In genomic region chr13:110869805-110870706, GRCh38 we compare ENCODE assay signal across 8 cellular contexts. TPM values are rescaled to one million over a fixed set of nuclear protein-coding genes. Genes with fewer than 3 reads are reported as not detected.
DNase-seq lines count a peak whose midpoint lies in the region; ATAC-seq and TF ChIP-seq lines count a peak whose summit lies in the region.

No MANE protein-coding gene starts in this region.

- peak overlapping the region; percentile 61 for H2BK12ac ChIP-seq in trophoblast cell (ENCODE audit: low read length)

- peak overlapping the region; percentile 59 for H2BK5ac ChIP-seq in trophoblast cell (ENCODE audit: low read depth, low read length, poor library complexity)

- H3K36me3 ChIP-seq in adipocyte (ENCODE audit: control insufficient read depth, insufficient read depth, low read length, severe bottlenecking) (no peaks in the 10 kb centered on the region), cardiac muscle cell (no peaks in the 10 kb centered on the region), trophoblast cell (ENCODE audit: control insufficient read depth in 1 of 2, insufficient read depth in 2 of 2, low read length in 2 of 2) (no peaks in the 10 kb centered on the region)

- no peaks in the 10 kb centered on the region for H3K9me3 ChIP-seq in adipocyte (ENCODE audit: control insufficient read depth, low read length)
- H3K9me3 ChIP-seq in cardiac muscle cell (ENCODE audit: low read depth): no peaks in the 10 kb centered on the region
- peaks cover 5% of the 10 kb centered on the region for H3K9me3 ChIP-seq in trophoblast cell (ENCODE audit: insufficient read depth, low read depth, low read length)

- in situ Hi-C loops in KBM-7 (cut with MboI; ENCODE audit: low pct_unique_long_range_greater_than_20kb, low sequenced_read_pairs): no loop called here

- H4K12ac ChIP-seq in trophoblast cell (ENCODE audit: low read depth, low read length): no peak overlapping the region

- H2AFZ ChIP-seq in trophoblast cell (ENCODE audit: insufficient read depth, low read length, poor library complexity): peak overlapping the region; percentile 13

- H3K4ac ChIP-seq in trophoblast cell (ENCODE audit: low read depth, low read length): no peak overlapping the region

- peak overlapping the region; percentile 72 for H2AK5ac ChIP-seq in trophoblast cell (ENCODE audit: low read length)

- peak overlapping the region; percentile 44 for H2BK120ac ChIP-seq in trophoblast cell (ENCODE audit: insufficient read depth, low read length, poor library complexity)

- H3K4me2 ChIP-seq in trophoblast cell (ENCODE audit: low read length): peak overlapping the region; percentile 50

- DNase-seq in DMS153 treated with DMSO at 0.1 percent for 48 hours (lab: John Stamatoyannopoulos, UW; ENCODE audit: unreplicated experiment) (peak; percentile 34), LNCaP clone FGC (ENCODE audit: low read depth) (peak; percentile 15), adipocyte (ENCODE audit: low read depth) (peak; percentile 99), cardiac muscle cell (ENCODE audit: low read depth in 1 of 2, low spot score in 1 of 2) (peak; percentile 36 to 99), trophoblast cell (peak; percentile 99 to 100), NCI-H187 (lab: John Stamatoyannopoulos, UW) (no peak), KBM-7 (no peak)

- TF ChIP-seq CTCF in LNCaP clone FGC (IDR thresholded peaks at IDR 0.05; ENCODE audit: control insufficient read depth, extremely low read depth, insufficient read depth): no peak
- TF ChIP-seq CTCF in cardiac muscle cell (IDR thresholded peaks at IDR 0.05; ENCODE audit: low read depth, low read length): no peak

- H3K18ac ChIP-seq in trophoblast cell (ENCODE audit: low read length): peak overlapping the region; percentile 4

- no peaks in the 10 kb centered on the region for H3K79me2 ChIP-seq in trophoblast cell (ENCODE audit: control insufficient read depth, insufficient read depth, low read length, poor library complexity)

- peak overlapping the region; percentile 6 for H3K14ac ChIP-seq in trophoblast cell (ENCODE audit: low read length)

- no peak for ATAC-seq in GM18858 (IDR thresholded peaks at IDR 0.05; ENCODE audit: unreplicated experiment)

- H3K9ac ChIP-seq in adipocyte (ENCODE audit: low read length): peak overlapping the region; percentile 60
- no peak overlapping the region for H3K9ac ChIP-seq in trophoblast cell (ENCODE audit: low read length)

- no peak overlapping the region for H3K4me3 ChIP-seq in LNCaP clone FGC (ENCODE audit: low read depth, low read length)
- peak overlapping the region; percentile 77 for H3K4me3 ChIP-seq in adipocyte (ENCODE audit: low read length)
- H3K4me3 ChIP-seq in cardiac muscle cell: no peak overlapping the region
- no peak overlapping the region for H3K4me3 ChIP-seq in trophoblast cell (ENCODE audit: low read depth, low read length)

- peaks cover 15% of the 10 kb centered on the region for H3K4me1 ChIP-seq in adipocyte (ENCODE audit: control insufficient read depth, insufficient read depth, low read length)
- peaks cover 2% of the 10 kb centered on the region for H3K4me1 ChIP-seq in cardiac muscle cell (ENCODE audit: low read depth)
- peaks cover 21 to 25% of the 10 kb centered on the region in 2 experiments for H3K4me1 ChIP-seq in trophoblast cell (ENCODE audit: control insufficient read depth in 1 of 2, insufficient read depth in 2 of 2, low read length in 2 of 2)

- peak overlapping the region; percentile 18 for H4K8ac ChIP-seq in trophoblast cell (ENCODE audit: low read depth, low read length)

- H4K91ac ChIP-seq in trophoblast cell (ENCODE audit: low read depth, low read length): peak overlapping the region; percentile 77

- H3K27ac ChIP-seq in cardiac muscle cell (no peak overlapping the region), trophoblast cell (ENCODE audit: low read depth, low read length) (peak overlapping the region; percentile 57)

- no peak overlapping the region for H3K23ac ChIP-seq in trophoblast cell (ENCODE audit: low read length)

- H3K27me3 ChIP-seq in adipocyte (replicated peaks; ENCODE audit: control insufficient read depth, insufficient read depth, low read length): no peaks in the 10 kb centered on the region
- H3K27me3 ChIP-seq in cardiac muscle cell: no peaks in the 10 kb centered on the region
- H3K27me3 ChIP-seq in trophoblast cell (ENCODE audit: insufficient read depth, low read length): no peaks in the 10 kb centered on the region

- no CpG with 5 or more reads among the region's 34 CpGs for WGBS in trophoblast cell (ENCODE audit: extremely low coverage, insufficient coverage, insufficient read length)

- H3K79me1 ChIP-seq in trophoblast cell (ENCODE audit: low read length): peaks cover 14% of the 10 kb centered on the region

RNA-seq across cellular contexts. Expression of gene ANKRD10, which starts 44.8 kb away (rescaled TPM):
- 125 and 191 TPM in 2 replicates for total RNA-seq in cardiac muscle cell
- 127 and 142 TPM in 2 replicates for polyA plus RNA-seq in cardiac muscle cell
- polyA plus RNA-seq in trophoblast cell (2013): 58.8 and 60.1 TPM in 2 replicates

Comparison
In these comparisons a context has a peak if more than half of its experiments do, and no peak if none do; other contexts are left out.
1. DNase-seq: peak in DMS153 treated with DMSO at 0.1 percent for 48 hours (single experiment), LNCaP clone FGC (single experiment), adipocyte (single experiment), cardiac muscle cell (2 of 2) and trophoblast cell (2 of 2); none in NCI-H187 (0 of 2) and KBM-7 (single experiment).